ENCODE assay signal across 16 cellular contexts in genomic region chr5:59092758-59093157, GRCh38.
A peak's percentile ranks its signal among the peaks of the same experiment; 100 is the strongest.
DNase-seq lines count a peak whose midpoint lies in the region; ATAC-seq and TF ChIP-seq lines count a peak whose summit lies in the region.
"Had no signal": no experiment of that assay in that cellular context is flagged by ENCODE, and none has a peak within 500 bp of the region (broad histone marks: within the 10 kb centered on the region; RNA-seq: fewer than 3 reads in every experiment).

No MANE protein-coding gene starts in this region.

- ATAC-seq in foreskin keratinocyte (peak; percentile 21), HG03439 (IDR thresholded peaks at IDR 0.05; ENCODE audit: unreplicated experiment) (no peak)
- ATAC-seq: effector memory CD8-positive, alpha-beta T cell had no signal

- no peaks in the 10 kb centered on the region for H3K27me3 Mint-ChIP-seq in Calu3 (ENCODE audit: unreplicated experiment)
- H3K27me3 Mint-ChIP-seq: activated T-cell treated with anti-CD3 and anti-CD28 coated beads, Interleukin-2, amount 50 U/mL, for 24 hours had no signal

- H3K27me3 ChIP-seq in SJSA1 (replicated peaks) (no peaks in the 10 kb centered on the region), foreskin keratinocyte (no peaks in the 10 kb centered on the region), skeletal muscle satellite cell (ENCODE audit: control insufficient read depth, insufficient read depth, low read length) (no peaks in the 10 kb centered on the region), HAP-1 (ENCODE audit: low read depth) (no peaks in the 10 kb centered on the region), H7 (ENCODE audit: control insufficient read depth, insufficient read depth, low read length) (no peaks in the 10 kb centered on the region)
- H3K27me3 ChIP-seq: SJCRH30 had no signal

- H3K4me1 ChIP-seq in SJSA1 (replicated peaks) (peaks cover 22% of the 10 kb centered on the region), foreskin keratinocyte (peaks cover 3% of the 10 kb centered on the region), skeletal muscle satellite cell (ENCODE audit: control insufficient read depth, insufficient read depth, low read length) (peaks cover 14% of the 10 kb centered on the region), HAP-1 (no peaks in the 10 kb centered on the region)
- H3K4me1 ChIP-seq: prostate gland, SJCRH30 had no signal

- in situ Hi-C loops in HAP-1 (cut with MboI; ENCODE audit: low sequenced_read_pairs) = no loop called here

- DNase-seq in Calu3 (no peak), SJSA1 (ENCODE audit: low read depth in 1 of 2, low spot score in 2 of 2) (no peak), foreskin keratinocyte (no peak), HAP-1 (ENCODE audit: low spot score in 2 of 2) (no peak), H7 (no peak)
- DNase-seq: activated T-cell treated with anti-CD3 and anti-CD28 coated beads, Interleukin-2, amount 50 U/mL, for 24 hours; COR-L47; effector memory CD8-positive, alpha-beta T cell; hypothalamus; KG1; NCI-H187; SJCRH30; WERI-Rb-1 had no signal

- no peaks in the 10 kb centered on the region for H3K36me3 ChIP-seq in SJSA1
- H3K36me3 ChIP-seq in skeletal muscle satellite cell (ENCODE audit: insufficient read depth, low read length) = no peaks in the 10 kb centered on the region
- H3K36me3 ChIP-seq in HAP-1 (replicated peaks) = no peaks in the 10 kb centered on the region
- no peaks in the 10 kb centered on the region for H3K36me3 ChIP-seq in H7 (replicated peaks; ENCODE audit: control insufficient read depth, insufficient read depth, low read length)
- H3K36me3 ChIP-seq: prostate gland, SJCRH30, WERI-Rb-1 had no signal

- no peak for TF ChIP-seq CTCF in Calu3 (IDR thresholded peaks at IDR 0.05; ENCODE audit: unreplicated experiment)
- no peak for TF ChIP-seq CTCF in foreskin keratinocyte (conservative IDR thresholded peaks at IDR 0.05)

- H3K4me1 Mint-ChIP-seq in Calu3 (ENCODE audit: low read depth, unreplicated experiment) = peaks cover 6% of the 10 kb centered on the region

- H3K4me3 ChIP-seq in SJSA1 (peak overlapping the region; percentile 19), skeletal muscle satellite cell (ENCODE audit: low read length) (peak overlapping the region; percentile 17), HAP-1 (no peak overlapping the region), H7 (ENCODE audit: insufficient read depth, low read depth, low read length) (no peak overlapping the region)
- H3K4me3 ChIP-seq: prostate gland, SJCRH30 had no signal

- H3K9ac ChIP-seq in skeletal muscle satellite cell (ENCODE audit: low read depth, low read length) = peak overlapping the region; percentile 61

- no peak overlapping the region for H3K27ac Mint-ChIP-seq in Calu3 (ENCODE audit: unreplicated experiment)
- H3K27ac Mint-ChIP-seq: activated T-cell treated with anti-CD3 and anti-CD28 coated beads, Interleukin-2, amount 50 U/mL, for 24 hours; effector memory CD8-positive, alpha-beta T cell had no signal

- H3K36me3 Mint-ChIP-seq in Calu3 (ENCODE audit: insufficient read depth, unreplicated experiment) = no peaks in the 10 kb centered on the region

- intact Hi-C loops in Calu3 (cut with micrococcal nuclease; ENCODE audit: unreplicated experiment) = no loop called here

- peak overlapping the region; percentile 46 for H3K4me3 Mint-ChIP-seq in Calu3 (ENCODE audit: low read depth, unreplicated experiment)
- H3K4me3 Mint-ChIP-seq: activated T-cell treated with anti-CD3 and anti-CD28 coated beads, Interleukin-2, amount 50 U/mL, for 24 hours; effector memory CD8-positive, alpha-beta T cell had no signal

- H3K27ac ChIP-seq in SJSA1 = no peak overlapping the region
- no peak overlapping the region for H3K27ac ChIP-seq in foreskin keratinocyte
- H3K27ac ChIP-seq: SJCRH30, WERI-Rb-1 had no signal

- no peaks in the 10 kb centered on the region for H3K9me3 Mint-ChIP-seq in Calu3 (ENCODE audit: low read depth, unreplicated experiment)
- H3K9me3 Mint-ChIP-seq: activated T-cell treated with anti-CD3 and anti-CD28 coated beads, Interleukin-2, amount 50 U/mL, for 24 hours had no signal

- H3K9me3 ChIP-seq in SJSA1 (replicated peaks) (no peaks in the 10 kb centered on the region), skeletal muscle satellite cell (replicated peaks; ENCODE audit: low read length) (no peaks in the 10 kb centered on the region), HAP-1 (no peaks in the 10 kb centered on the region)
- H3K9me3 ChIP-seq: prostate gland, SJCRH30 had no signal

- H3K4me2 ChIP-seq in skeletal muscle satellite cell (ENCODE audit: low read length) = no peak overlapping the region

- CTCF ChIA-PET in Calu3 (lab: Charles Lee) = no interaction called here

- BruUV-seq in Calu3 (replicated peaks; lab: Mats Ljungman, UMichigan) = no TSS peak

Comparison
In these comparisons a context has a peak if more than half of its experiments do, and no peak if none do; other contexts are left out.
1. H3K4me3 ChIP-seq: peak in SJSA1 (single experiment) and skeletal muscle satellite cell (single experiment); none in HAP-1 (single experiment) and H7 (single experiment).